In genomic region chr2:12430036-12430795, GRCh38 we compare ENCODE assay signal across 10 cellular contexts.
DNase-seq lines count a peak whose midpoint lies in the region; ATAC-seq and TF ChIP-seq lines count a peak whose summit lies in the region.
"Had no signal": no experiment of that assay in that cellular context is flagged by ENCODE, and none has a peak within 500 bp of the region (broad histone marks: within the 10 kb centered on the region; RNA-seq: fewer than 3 reads in every experiment).

No MANE protein-coding gene starts in this region.

- H4K20me1 ChIP-seq in SK-N-SH (ENCODE audit: insufficient read depth), result no peaks in the 10 kb centered on the region

- H3F3A ChIP-seq in SK-N-SH (replicated peaks; ENCODE audit: insufficient read depth), result peaks cover 19% of the 10 kb centered on the region

- peak overlapping the region; percentile 66 for H3K4me3 Mint-ChIP-seq in activated CD8-positive, alpha-beta memory T cell treated with anti-CD3 and anti-CD28 coated beads, Interleukin-2, amount 10 ng/mL, durations not matched to agents 7 days and 5 days
- peak overlapping the region; percentile 33 for H3K4me3 Mint-ChIP-seq in stimulated activated effector memory CD8-positive, alpha-beta T cell treated with anti-CD3 and anti-CD28 coated beads, Interleukin-12 subunit alpha, Interleukin-12 subunit beta, amount 100 ng/mL, for 72 hours

- H3K4me3 ChIP-seq in SK-N-SH (ENCODE audit: low read depth in 2 of 2, low read length in 1 of 2) (no peak overlapping the region), upper lobe of right lung (no peak overlapping the region)
- H3K4me3 ChIP-seq: HAP-1, psoas muscle had no signal

- H3K9ac ChIP-seq in SK-N-SH, result peak overlapping the region; percentile 7; the same call in 1 of the 2 replicates

- H3K9me2 ChIP-seq in SK-N-SH, result no peaks in the 10 kb centered on the region

- H3K4me1 ChIP-seq in SK-N-SH (ENCODE audit: control insufficient read depth in 1 of 2, insufficient read depth in 2 of 2, low read depth in 1 of 2, low read length in 1 of 2), result peaks cover 0 to 32% of the 10 kb centered on the region in 2 experiments; a peak in 2 of 4 replicates
- H3K4me1 ChIP-seq in upper lobe of right lung, result peaks cover 10% of the 10 kb centered on the region
- H3K4me1 ChIP-seq: HAP-1, psoas muscle had no signal

- no peaks in the 10 kb centered on the region for H3K9me3 ChIP-seq in SK-N-SH
- H3K9me3 ChIP-seq in upper lobe of right lung, result no peaks in the 10 kb centered on the region
- H3K9me3 ChIP-seq: HAP-1, psoas muscle had no signal

- H3K36me3 Mint-ChIP-seq in activated CD8-positive, alpha-beta memory T cell treated with anti-CD3 and anti-CD28 coated beads, Interleukin-2, amount 10 ng/mL, durations not matched to agents 7 days and 5 days, result peaks cover 1% of the 10 kb centered on the region
- no peaks in the 10 kb centered on the region for H3K36me3 Mint-ChIP-seq in stimulated activated effector memory CD8-positive, alpha-beta T cell treated with anti-CD3 and anti-CD28 coated beads, Interleukin-12 subunit alpha, Interleukin-12 subunit beta, amount 100 ng/mL, for 72 hours

- peak overlapping the region; percentile 57 for H2AFZ ChIP-seq in SK-N-SH (ENCODE audit: low read depth)

- CTCF ChIA-PET in activated CD8-positive, alpha-beta memory T cell treated with anti-CD3 and anti-CD28 coated beads, Interleukin-2, amount 10 ng/mL, durations not matched to agents 7 days and 5 days (lab: Charles Lee), result interaction anchor here (0.6 to 2.3 kb wide), 4 partner anchors 15 to 568 kb away, joined by 3 to 11 read pairs (median 4); partner anchors contain the start of gene TRIB2
- CTCF ChIA-PET in SK-N-SH (lab: Yijun Ruan, JAX), result interaction anchor here (1.8 kb wide), 1 partner anchor 8 kb away, joined by 4 read pairs; no protein-coding TSS in a partner anchor

- ATAC-seq in activated CD8-positive, alpha-beta memory T cell treated with anti-CD3 and anti-CD28 coated beads, Interleukin-2, amount 10 ng/mL, durations not matched to agents 7 days and 5 days, result no peak
- ATAC-seq in esophagus mucosa (peak; percentile 67), GM19328 (IDR thresholded peaks at IDR 0.05; ENCODE audit: unreplicated experiment) (no peak), upper lobe of right lung (no peak)
- ATAC-seq in stimulated activated effector memory CD8-positive, alpha-beta T cell treated with anti-CD3 and anti-CD28 coated beads, Interleukin-12 subunit alpha, Interleukin-12 subunit beta, amount 100 ng/mL, for 72 hours, result no peak
- ATAC-seq: psoas muscle had no signal

- H3K36me3 ChIP-seq in SK-N-SH (replicated peaks in 1 of 2; ENCODE audit: control insufficient read depth in 1 of 2, insufficient read depth in 2 of 2, low read length in 1 of 2) (no peaks in the 10 kb centered on the region), upper lobe of right lung (no peaks in the 10 kb centered on the region)
- H3K36me3 ChIP-seq: HAP-1 had no signal

- peak overlapping the region; percentile 65 for H3K27ac Mint-ChIP-seq in activated CD8-positive, alpha-beta memory T cell treated with anti-CD3 and anti-CD28 coated beads, Interleukin-2, amount 10 ng/mL, durations not matched to agents 7 days and 5 days
- no peak overlapping the region for H3K27ac Mint-ChIP-seq in stimulated activated effector memory CD8-positive, alpha-beta T cell treated with anti-CD3 and anti-CD28 coated beads, Interleukin-12 subunit alpha, Interleukin-12 subunit beta, amount 100 ng/mL, for 72 hours

- intact Hi-C loops in upper lobe of right lung (cut with DNase I), result no loop called here

- no peak for TF ChIP-seq EP300 in SK-N-SH (IDR thresholded peaks at IDR 0.05; ENCODE audit: borderline replicate concordance in 1 of 2, low read depth in 1 of 2, low read length in 1 of 2)

- H3K27me3 ChIP-seq in SK-N-SH (ENCODE audit: insufficient read depth) (no peaks in the 10 kb centered on the region), upper lobe of right lung (no peaks in the 10 kb centered on the region)

- TF ChIP-seq RAD21 in SK-N-SH (IDR thresholded peaks at IDR 0.05; ENCODE audit: low read length), result no peak

- DNase-seq in activated CD8-positive, alpha-beta memory T cell treated with anti-CD3 and anti-CD28 coated beads, Interleukin-2, amount 10 ng/mL, durations not matched to agents 7 days and 5 days, result no peak
- no peak for DNase-seq in activated CD8-positive, alpha-beta memory T cell treated with anti-CD3 and anti-CD28 coated beads, Interleukin-2, amount 50 U/mL, for 48 hours
- DNase-seq in SK-N-SH, result no peak
- DNase-seq in stimulated activated effector memory CD8-positive, alpha-beta T cell treated with anti-CD3 and anti-CD28 coated beads, Interleukin-12 subunit alpha, Interleukin-12 subunit beta, amount 100 ng/mL, for 72 hours (ENCODE audit: low spot score in 2 of 2), result no peak
- DNase-seq in LoVo (ENCODE audit: low spot score), result no peak
- DNase-seq in upper lobe of right lung, result no peak
- DNase-seq: psoas muscle had no signal

- H3K27me3 Mint-ChIP-seq in activated CD8-positive, alpha-beta memory T cell treated with anti-CD3 and anti-CD28 coated beads, Interleukin-2, amount 10 ng/mL, durations not matched to agents 7 days and 5 days, result no peaks in the 10 kb centered on the region

- H3K4me2 ChIP-seq in SK-N-SH, result no peak overlapping the region

- TF ChIP-seq CTCF in SK-N-SH (IDR thresholded peaks at IDR 0.05), result no peak
- TF ChIP-seq CTCF in upper lobe of right lung (IDR thresholded peaks at IDR 0.05), result no peak

- POLR2A ChIA-PET in SK-N-SH (lab: Yijun Ruan, JAX), result no interaction called here

- no peaks in the 10 kb centered on the region for H3K9me3 Mint-ChIP-seq in activated CD8-positive, alpha-beta memory T cell treated with anti-CD3 and anti-CD28 coated beads, Interleukin-2, amount 10 ng/mL, durations not matched to agents 7 days and 5 days (ENCODE audit: low read depth)
- no peaks in the 10 kb centered on the region for H3K9me3 Mint-ChIP-seq in stimulated activated effector memory CD8-positive, alpha-beta T cell treated with anti-CD3 and anti-CD28 coated beads, Interleukin-12 subunit alpha, Interleukin-12 subunit beta, amount 100 ng/mL, for 72 hours

- H3K4me1 Mint-ChIP-seq in activated CD8-positive, alpha-beta memory T cell treated with anti-CD3 and anti-CD28 coated beads, Interleukin-2, amount 10 ng/mL, durations not matched to agents 7 days and 5 days, result peaks cover 15% of the 10 kb centered on the region
- peaks cover 13% of the 10 kb centered on the region for H3K4me1 Mint-ChIP-seq in stimulated activated effector memory CD8-positive, alpha-beta T cell treated with anti-CD3 and anti-CD28 coated beads, Interleukin-12 subunit alpha, Interleukin-12 subunit beta, amount 100 ng/mL, for 72 hours

- peak overlapping the region in 1 of 2 experiments; percentile 66; a peak in 2 of 4 replicates for H3K27ac ChIP-seq in SK-N-SH (ENCODE audit: low read depth in 2 of 2, low read length in 1 of 2)
- no peak overlapping the region for H3K27ac ChIP-seq in upper lobe of right lung
- H3K27ac ChIP-seq: psoas muscle had no signal

- 57% methylated on average over 4 of the region's 4 CpGs for WGBS in SK-N-SH (ENCODE audit: low lambda C conversion rate)

- no peaks in the 10 kb centered on the region for H3K79me2 ChIP-seq in SK-N-SH (ENCODE audit: insufficient read depth)

TF ChIP-seq in SK-N-SH, 30 proteins besides CTCF, POLR2A, EP300 and RAD21 (continues in another document):
- TF ChIP-seq MEF2A (IDR thresholded peaks at IDR 0.05; ENCODE audit: borderline replicate concordance, low read depth), result no peak
- TF ChIP-seq RFX5 (IDR thresholded peaks at IDR 0.05; ENCODE audit: low read length), result no peak
- no peak for TF ChIP-seq GATA2 (CRISPR knock-in tag; IDR thresholded peaks at IDR 0.05)
- no peak for TF ChIP-seq POLR2AphosphoS5 (IDR thresholded peaks at IDR 0.05; ENCODE audit: low read depth, low read length)
- TF ChIP-seq TEAD4 (IDR thresholded peaks at IDR 0.05; ENCODE audit: borderline replicate concordance, insufficient read depth), result no peak
- TF ChIP-seq YY1 (IDR thresholded peaks at IDR 0.05; ENCODE audit: low read depth), result no peak
- TF ChIP-seq GABPA (IDR thresholded peaks at IDR 0.05; ENCODE audit: low read depth), result no peak
- peak; percentile 16; the same call in 1 of the 2 replicates for TF ChIP-seq TCF12 (IDR thresholded peaks at IDR 0.05)
- TF ChIP-seq SMC3 (IDR thresholded peaks at IDR 0.05; ENCODE audit: low read depth, low read length), result no peak
- peak; percentile 36; the same call in 1 of the 2 replicates for TF ChIP-seq PBX3 (IDR thresholded peaks at IDR 0.05)
- TF ChIP-seq NRF1 (IDR thresholded peaks at IDR 0.05; ENCODE audit: low read depth, low read length), result no peak
- no peak for TF ChIP-seq FOXJ3 (CRISPR knock-in tag; IDR thresholded peaks at IDR 0.05)
- TF ChIP-seq IRF3 (IDR thresholded peaks at IDR 0.05; ENCODE audit: low read depth, low read length), result no peak
- TF ChIP-seq FOSL2 (IDR thresholded peaks at IDR 0.05; ENCODE audit: borderline replicate concordance, low read depth), result peak; percentile 15; the same call in 1 of the 2 replicates
- TF ChIP-seq CHD2 (IDR thresholded peaks at IDR 0.05; ENCODE audit: low read length, partially characterized antibody), result no peak
- no peak for TF ChIP-seq MXI1 (IDR thresholded peaks at IDR 0.05; ENCODE audit: low read depth, low read length)
